ENCODE assay signal across 1 cellular context in the genomic region with DNA sequence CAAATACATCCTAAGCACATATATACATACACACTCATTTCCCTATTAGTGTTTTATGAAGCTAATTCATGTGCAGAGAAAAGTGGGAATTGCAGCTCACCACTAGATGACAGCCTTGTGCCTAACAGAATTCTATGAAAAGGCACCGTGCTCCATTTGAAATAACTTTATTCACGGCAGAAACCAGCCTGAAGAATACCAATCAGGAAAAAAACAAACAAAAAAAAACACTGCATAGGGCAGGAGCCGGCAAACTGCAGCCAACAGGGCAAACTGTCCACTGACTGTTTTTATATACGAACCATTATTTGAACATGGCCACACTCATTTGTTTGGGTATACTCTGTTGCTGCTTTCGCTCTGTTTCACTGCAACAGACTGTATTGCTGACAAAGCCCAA.
TF ChIP-seq lines count a peak whose summit lies in the region.

No MANE protein-coding gene starts in this region.

TF ChIP-seq in GM23338, 12 proteins besides CTCF, POLR2A, EP300 and RAD21 (continued from another document):
- TF ChIP-seq, protein P1, sequence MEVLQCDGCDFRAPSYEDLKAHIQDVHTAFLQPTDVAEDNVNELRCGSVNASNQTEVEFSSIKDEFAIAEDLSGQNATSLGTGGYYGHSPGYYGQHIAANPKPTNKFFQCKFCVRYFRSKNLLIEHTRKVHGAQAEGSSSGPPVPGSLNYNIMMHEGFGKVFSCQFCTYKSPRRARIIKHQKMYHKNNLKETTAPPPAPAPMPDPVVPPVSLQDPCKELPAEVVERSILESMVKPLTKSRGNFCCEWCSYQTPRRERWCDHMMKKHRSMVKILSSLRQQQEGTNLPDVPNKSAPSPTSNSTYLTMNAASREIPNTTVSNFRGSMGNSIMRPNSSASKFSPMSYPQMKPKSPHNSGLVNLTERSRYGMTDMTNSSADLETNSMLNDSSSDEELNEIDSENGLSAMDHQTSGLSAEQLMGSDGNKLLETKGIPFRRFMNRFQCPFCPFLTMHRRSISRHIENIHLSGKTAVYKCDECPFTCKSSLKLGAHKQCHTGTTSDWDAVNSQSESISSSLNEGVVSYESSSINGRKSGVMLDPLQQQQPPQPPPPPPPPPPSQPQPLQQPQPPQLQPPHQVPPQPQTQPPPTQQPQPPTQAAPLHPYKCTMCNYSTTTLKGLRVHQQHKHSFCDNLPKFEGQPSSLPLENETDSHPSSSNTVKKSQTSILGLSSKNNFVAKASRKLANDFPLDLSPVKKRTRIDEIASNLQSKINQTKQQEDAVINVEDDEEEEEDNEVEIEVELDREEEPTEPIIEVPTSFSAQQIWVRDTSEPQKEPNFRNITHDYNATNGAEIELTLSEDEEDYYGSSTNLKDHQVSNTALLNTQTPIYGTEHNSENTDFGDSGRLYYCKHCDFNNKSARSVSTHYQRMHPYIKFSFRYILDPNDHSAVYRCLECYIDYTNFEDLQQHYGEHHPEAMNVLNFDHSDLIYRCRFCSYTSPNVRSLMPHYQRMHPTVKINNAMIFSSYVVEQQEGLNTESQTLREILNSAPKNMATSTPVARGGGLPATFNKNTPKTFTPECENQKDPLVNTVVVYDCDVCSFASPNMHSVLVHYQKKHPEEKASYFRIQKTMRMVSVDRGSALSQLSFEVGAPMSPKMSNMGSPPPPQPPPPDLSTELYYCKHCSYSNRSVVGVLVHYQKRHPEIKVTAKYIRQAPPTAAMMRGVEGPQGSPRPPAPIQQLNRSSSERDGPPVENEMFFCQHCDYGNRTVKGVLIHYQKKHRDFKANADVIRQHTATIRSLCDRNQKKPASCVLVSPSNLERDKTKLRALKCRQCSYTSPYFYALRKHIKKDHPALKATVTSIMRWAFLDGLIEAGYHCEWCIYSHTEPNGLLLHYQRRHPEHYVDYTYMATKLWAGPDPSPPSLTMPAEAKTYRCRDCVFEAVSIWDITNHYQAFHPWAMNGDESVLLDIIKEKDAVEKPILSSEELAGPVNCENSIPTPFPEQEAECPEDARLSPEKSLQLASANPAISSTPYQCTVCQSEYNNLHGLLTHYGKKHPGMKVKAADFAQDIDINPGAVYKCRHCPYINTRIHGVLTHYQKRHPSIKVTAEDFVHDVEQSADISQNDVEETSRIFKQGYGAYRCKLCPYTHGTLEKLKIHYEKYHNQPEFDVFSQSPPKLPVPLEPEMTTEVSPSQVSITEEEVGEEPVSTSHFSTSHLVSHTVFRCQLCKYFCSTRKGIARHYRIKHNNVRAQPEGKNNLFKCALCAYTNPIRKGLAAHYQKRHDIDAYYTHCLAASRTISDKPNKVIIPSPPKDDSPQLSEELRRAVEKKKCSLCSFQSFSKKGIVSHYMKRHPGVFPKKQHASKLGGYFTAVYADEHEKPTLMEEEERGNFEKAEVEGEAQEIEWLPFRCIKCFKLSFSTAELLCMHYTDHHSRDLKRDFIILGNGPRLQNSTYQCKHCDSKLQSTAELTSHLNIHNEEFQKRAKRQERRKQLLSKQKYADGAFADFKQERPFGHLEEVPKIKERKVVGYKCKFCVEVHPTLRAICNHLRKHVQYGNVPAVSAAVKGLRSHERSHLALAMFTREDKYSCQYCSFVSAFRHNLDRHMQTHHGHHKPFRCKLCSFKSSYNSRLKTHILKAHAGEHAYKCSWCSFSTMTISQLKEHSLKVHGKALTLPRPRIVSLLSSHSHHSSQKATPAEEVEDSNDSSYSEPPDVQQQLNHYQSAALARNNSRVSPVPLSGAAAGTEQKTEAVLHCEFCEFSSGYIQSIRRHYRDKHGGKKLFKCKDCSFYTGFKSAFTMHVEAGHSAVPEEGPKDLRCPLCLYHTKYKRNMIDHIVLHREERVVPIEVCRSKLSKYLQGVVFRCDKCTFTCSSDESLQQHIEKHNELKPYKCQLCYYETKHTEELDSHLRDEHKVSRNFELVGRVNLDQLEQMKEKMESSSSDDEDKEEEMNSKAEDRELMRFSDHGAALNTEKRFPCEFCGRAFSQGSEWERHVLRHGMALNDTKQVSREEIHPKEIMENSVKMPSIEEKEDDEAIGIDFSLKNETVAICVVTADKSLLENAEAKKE (CRISPR knock-in tag; IDR thresholded peaks at IDR 0.05) = no peak
- TF ChIP-seq EZH2phosphoT487 (IDR thresholded peaks at IDR 0.05; ENCODE audit: unreplicated experiment) (no peak), CREB1 (CRISPR knock-in tag; IDR thresholded peaks at IDR 0.05; ENCODE audit: low read depth) (no peak), EZH2 (IDR thresholded peaks at IDR 0.05; ENCODE audit: low read depth, unreplicated experiment) (no peak), NANOG (IDR thresholded peaks at IDR 0.05; ENCODE audit: borderline replicate concordance) (no peak), STAT1 (IDR thresholded peaks at IDR 0.05; ENCODE audit: unreplicated experiment) (no peak), JUNB (IDR thresholded peaks at IDR 0.05; ENCODE audit: unreplicated experiment) (no peak), ZNF331 (CRISPR knock-in tag; IDR thresholded peaks at IDR 0.05; ENCODE audit: low read depth) (no peak), POLR2AphosphoS5 (IDR thresholded peaks at IDR 0.05; ENCODE audit: low read depth) (no peak)
- TF ChIP-seq, protein P2, sequence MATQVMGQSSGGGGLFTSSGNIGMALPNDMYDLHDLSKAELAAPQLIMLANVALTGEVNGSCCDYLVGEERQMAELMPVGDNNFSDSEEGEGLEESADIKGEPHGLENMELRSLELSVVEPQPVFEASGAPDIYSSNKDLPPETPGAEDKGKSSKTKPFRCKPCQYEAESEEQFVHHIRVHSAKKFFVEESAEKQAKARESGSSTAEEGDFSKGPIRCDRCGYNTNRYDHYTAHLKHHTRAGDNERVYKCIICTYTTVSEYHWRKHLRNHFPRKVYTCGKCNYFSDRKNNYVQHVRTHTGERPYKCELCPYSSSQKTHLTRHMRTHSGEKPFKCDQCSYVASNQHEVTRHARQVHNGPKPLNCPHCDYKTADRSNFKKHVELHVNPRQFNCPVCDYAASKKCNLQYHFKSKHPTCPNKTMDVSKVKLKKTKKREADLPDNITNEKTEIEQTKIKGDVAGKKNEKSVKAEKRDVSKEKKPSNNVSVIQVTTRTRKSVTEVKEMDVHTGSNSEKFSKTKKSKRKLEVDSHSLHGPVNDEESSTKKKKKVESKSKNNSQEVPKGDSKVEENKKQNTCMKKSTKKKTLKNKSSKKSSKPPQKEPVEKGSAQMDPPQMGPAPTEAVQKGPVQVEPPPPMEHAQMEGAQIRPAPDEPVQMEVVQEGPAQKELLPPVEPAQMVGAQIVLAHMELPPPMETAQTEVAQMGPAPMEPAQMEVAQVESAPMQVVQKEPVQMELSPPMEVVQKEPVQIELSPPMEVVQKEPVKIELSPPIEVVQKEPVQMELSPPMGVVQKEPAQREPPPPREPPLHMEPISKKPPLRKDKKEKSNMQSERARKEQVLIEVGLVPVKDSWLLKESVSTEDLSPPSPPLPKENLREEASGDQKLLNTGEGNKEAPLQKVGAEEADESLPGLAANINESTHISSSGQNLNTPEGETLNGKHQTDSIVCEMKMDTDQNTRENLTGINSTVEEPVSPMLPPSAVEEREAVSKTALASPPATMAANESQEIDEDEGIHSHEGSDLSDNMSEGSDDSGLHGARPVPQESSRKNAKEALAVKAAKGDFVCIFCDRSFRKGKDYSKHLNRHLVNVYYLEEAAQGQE (IDR thresholded peaks at IDR 0.05; ENCODE audit: unreplicated experiment) = no peak
- TF ChIP-seq, protein P3, sequence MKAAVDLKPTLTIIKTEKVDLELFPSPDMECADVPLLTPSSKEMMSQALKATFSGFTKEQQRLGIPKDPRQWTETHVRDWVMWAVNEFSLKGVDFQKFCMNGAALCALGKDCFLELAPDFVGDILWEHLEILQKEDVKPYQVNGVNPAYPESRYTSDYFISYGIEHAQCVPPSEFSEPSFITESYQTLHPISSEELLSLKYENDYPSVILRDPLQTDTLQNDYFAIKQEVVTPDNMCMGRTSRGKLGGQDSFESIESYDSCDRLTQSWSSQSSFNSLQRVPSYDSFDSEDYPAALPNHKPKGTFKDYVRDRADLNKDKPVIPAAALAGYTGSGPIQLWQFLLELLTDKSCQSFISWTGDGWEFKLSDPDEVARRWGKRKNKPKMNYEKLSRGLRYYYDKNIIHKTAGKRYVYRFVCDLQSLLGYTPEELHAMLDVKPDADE (IDR thresholded peaks at IDR 0.05) = no peak
